ENCODE assay signal across 13 cellular contexts in genomic region chr11:48044577-48044976, GRCh38.
DNase-seq lines count a peak whose midpoint lies in the region; ATAC-seq and TF ChIP-seq lines count a peak whose summit lies in the region.
"Had no signal": no experiment of that assay in that cellular context is flagged by ENCODE, and none has a peak within 500 bp of the region (broad histone marks: within the 10 kb centered on the region; RNA-seq: fewer than 3 reads in every experiment).

No MANE protein-coding gene starts in this region.

- H3K27ac ChIP-seq in dorsolateral prefrontal cortex = peak overlapping the region; percentile 20 to 99 (median 93)

- H3K4me1 Mint-ChIP-seq in stimulated activated naive CD8-positive, alpha-beta T cell treated with anti-CD3 and anti-CD28 coated beads, Interleukin-15, Interleukin-2, amounts not matched to agents 100 ng/mL and 50 ng/mL, for 24 hours (ENCODE audit: low read depth) = peaks cover 63% of the 10 kb centered on the region
- H3K4me1 Mint-ChIP-seq in naive thymus-derived CD8-positive, alpha-beta T cell = peaks cover 29 to 76% (median 52%) of the 10 kb centered on the region in 4 donors

- DNase-seq in stimulated activated naive CD8-positive, alpha-beta T cell treated with anti-CD3 and anti-CD28 coated beads, Interleukin-15, Interleukin-2, amounts not matched to agents 100 U/mL and 50 U/mL, for 24 hours = no peak
- DNase-seq in dorsolateral prefrontal cortex (peak in 1 of 10 donors; percentile 49), A172 (ENCODE audit: low spot score) (no peak), NCI-H2196 (lab: John Stamatoyannopoulos, UW; ENCODE audit: unreplicated experiment) (no peak), epidermal melanocyte (ENCODE audit: insufficient read length, low spot score) (no peak)
- DNase-seq in naive thymus-derived CD8-positive, alpha-beta T cell = no peak
- DNase-seq: activated CD4-positive, alpha-beta T cell treated with anti-CD3 and anti-CD28 coated beads for 48 hours; effector CD4-positive, alpha-beta T cell; mesenchymal stem cell; NCI-H1436; SK-N-SH had no signal

- peak overlapping the region; percentile 18 for H3K27ac Mint-ChIP-seq in stimulated activated naive CD8-positive, alpha-beta T cell treated with anti-CD3 and anti-CD28 coated beads, Interleukin-15, Interleukin-2, amounts not matched to agents 100 ng/mL and 50 ng/mL, for 24 hours
- peak overlapping the region; percentile 48 to 86 (median 70) for H3K27ac Mint-ChIP-seq in naive thymus-derived CD8-positive, alpha-beta T cell

- no peak overlapping the region for H3K4me3 Mint-ChIP-seq in stimulated activated naive CD8-positive, alpha-beta T cell treated with anti-CD3 and anti-CD28 coated beads, Interleukin-15, Interleukin-2, amounts not matched to agents 100 ng/mL and 50 ng/mL, for 24 hours
- peak overlapping the region in 3 of 10 donors; percentile 4 to 62 (median 54) for H3K4me3 Mint-ChIP-seq in naive thymus-derived CD8-positive, alpha-beta T cell

- no peaks in the 10 kb centered on the region for H3K27me3 ChIP-seq in dorsolateral prefrontal cortex

- ATAC-seq in stimulated activated naive CD8-positive, alpha-beta T cell treated with anti-CD3 and anti-CD28 coated beads, Interleukin-15, Interleukin-2, amounts not matched to agents 100 U/mL and 50 U/mL, for 24 hours = no peak
- ATAC-seq in naive thymus-derived CD8-positive, alpha-beta T cell = no peak
- no peak for ATAC-seq in GM18520 (IDR thresholded peaks at IDR 0.05; ENCODE audit: unreplicated experiment)

- POLR2A ChIA-PET in naive thymus-derived CD8-positive, alpha-beta T cell (lab: Charles Lee) = interaction anchor here (1.7 to 2.7 kb wide), 2 partner anchors 8 to 11 kb away, joined by 4 to 25 read pairs; no protein-coding TSS in a partner anchor

- intact Hi-C loops in dorsolateral prefrontal cortex (cut with DNase I) = loop anchor here in 1 of 2 donors (5.0 kb wide), 2 partner anchors 62 to 63 kb away; partner anchors contain the start of gene PTPRJ

- H3K9me3 Mint-ChIP-seq in stimulated activated naive CD8-positive, alpha-beta T cell treated with anti-CD3 and anti-CD28 coated beads, Interleukin-15, Interleukin-2, amounts not matched to agents 100 ng/mL and 50 ng/mL, for 24 hours = no peaks in the 10 kb centered on the region
- no peaks in the 10 kb centered on the region for H3K9me3 Mint-ChIP-seq in naive thymus-derived CD8-positive, alpha-beta T cell

- peak overlapping the region in 1 of 59 donors; percentile 6 for H3K4me3 ChIP-seq in dorsolateral prefrontal cortex

- TF ChIP-seq CTCF in dorsolateral prefrontal cortex (IDR thresholded peaks at IDR 0.05 in 54 of 56, conservative IDR thresholded peaks at IDR 0.05 in 2 of 56; ENCODE audit: low read depth in 1 of 56, partially characterized antibody in 56 of 56) = no peak

- H3K36me3 Mint-ChIP-seq in stimulated activated naive CD8-positive, alpha-beta T cell treated with anti-CD3 and anti-CD28 coated beads, Interleukin-15, Interleukin-2, amounts not matched to agents 100 ng/mL and 50 ng/mL, for 24 hours (ENCODE audit: low read depth) = peaks cover 5% of the 10 kb centered on the region
- H3K36me3 Mint-ChIP-seq in naive thymus-derived CD8-positive, alpha-beta T cell = no peaks in the 10 kb centered on the region

- H3K27me3 Mint-ChIP-seq in stimulated activated naive CD8-positive, alpha-beta T cell treated with anti-CD3 and anti-CD28 coated beads, Interleukin-15, Interleukin-2, amounts not matched to agents 100 ng/mL and 50 ng/mL, for 24 hours = no peaks in the 10 kb centered on the region
- H3K27me3 Mint-ChIP-seq in naive thymus-derived CD8-positive, alpha-beta T cell = no peaks in the 10 kb centered on the region
